8 cellular contexts compared by ENCODE assay signal in genomic region chr5:115841382-115842088, GRCh38. TPM values are rescaled to one million over a fixed set of nuclear protein-coding genes. Genes with fewer than 3 reads are reported as not detected.
DNase-seq lines count a peak whose midpoint lies in the region; ATAC-seq, FAIRE-seq and TF ChIP-seq lines count a peak whose summit lies in the region.

Gene AP3S1, plus strand, starts transcription at chr5:115841935. Its CDS starts 103 bp downstream, at chr5:115842038.
Gene ATG12, minus strand, starts transcription at chr5:115841565. Its CDS starts 13 bp downstream, at chr5:115841552.

- peak; percentile 86 to 93 for TF ChIP-seq POLR2A in HepG2 (IDR thresholded peaks at IDR 0.05; ENCODE audit: insufficient read depth in 1 of 2, low read depth in 2 of 2, low read length in 2 of 2)

- H3K4me1 ChIP-seq in HepG2 (ENCODE audit: insufficient read depth, low read length), result peaks cover 50% of the 10 kb centered on the region

- ATAC-seq in CD4-positive, alpha-beta T cell (ENCODE audit: poor library complexity), result peak; percentile 89
- ATAC-seq in GM19452 (IDR thresholded peaks at IDR 0.05; ENCODE audit: unreplicated experiment) (peak; percentile 84), HG03575 (IDR thresholded peaks at IDR 0.05; ENCODE audit: extremely low read depth, insufficient number of reproducible peaks, low FRiP score, unreplicated experiment) (peak; percentile 58), HepG2 (peak; percentile 85)

- H4K20me1 ChIP-seq in HepG2 (ENCODE audit: insufficient read depth, low read length), result peaks cover 13% of the 10 kb centered on the region

- no peak for FAIRE-seq in HepG2 (lab: Jason Lieb, UNC)

- H2AFZ ChIP-seq in HepG2 (ENCODE audit: low read length), result peak within 1 kb of the TSS; percentile 100

- no peaks in the 10 kb centered on the region for H3K9me3 ChIP-seq in CD4-positive, alpha-beta T cell (ENCODE audit: control insufficient read depth, low read length)
- H3K9me3 ChIP-seq in HepG2 (ENCODE audit: low read length), result no peaks in the 10 kb centered on the region

- in situ Hi-C loops in HepG2 (cut with HindIII; ENCODE audit: extremely low pct_ligation_motif_present, low pct_unique_long_range_greater_than_20kb), result loop anchor here (25.0 kb wide), 1 partner anchor 221 kb away; no protein-coding TSS in a partner anchor

- POLR2A ChIA-PET in CD4-positive, alpha-beta T cell (lab: Charles Lee), result interaction anchor here (0.7 to 2.7 kb wide), 9 partner anchors 14 to 545 kb away, joined by 3 to 16 read pairs (median 6); partner anchors contain the start of genes CCDC112, COMMD10, FEM1C and TMED7
- POLR2A ChIA-PET in HepG2 (lab: Yijun Ruan, JAX), result no interaction called here

- H3K4me2 ChIP-seq in HepG2 (ENCODE audit: low read depth, low read length), result peak within 1 kb of the TSS; percentile 97

- peaks cover 31% of the 10 kb centered on the region for H3K36me3 Mint-ChIP-seq in CD4-positive, alpha-beta T cell (ENCODE audit: low read depth)

- H3K4me1 Mint-ChIP-seq in CD4-positive, alpha-beta T cell (ENCODE audit: low read depth), result peaks cover 76% of the 10 kb centered on the region

- H3K9me3 Mint-ChIP-seq in CD4-positive, alpha-beta T cell, result no peaks in the 10 kb centered on the region

- H3K9ac ChIP-seq in HepG2 (ENCODE audit: insufficient read depth, low read depth, low read length), result peak within 1 kb of the TSS; percentile 94

- no peak for TF ChIP-seq CTCF in CD4-positive, alpha-beta T cell (IDR thresholded peaks at IDR 0.05)
- TF ChIP-seq CTCF in HepG2 (CRISPR knock-in tag; IDR thresholded peaks at IDR 0.05), result 0 out of 2 replicates have a peak, but pooled peaks have one; percentile 10

- H3K79me2 ChIP-seq in HepG2 (ENCODE audit: insufficient read depth, low read length), result peaks cover 83% of the 10 kb centered on the region

- H3K4me3 Mint-ChIP-seq in CD4-positive, alpha-beta T cell, result peak within 1 kb of the TSS; percentile 99

- intact Hi-C loops in CD4-positive, alpha-beta T cell (cut with DNase I, micrococcal nuclease), result loop anchor here (2.0 to 10.0 kb wide), 7 partner anchors 215 to 674 kb away; partner anchors contain the start of genes FEM1C (in 2 of the 2), CCDC112 (in 1 of the 2), TMED7 (in 1 of the 2) and TRIM36 (in 1 of the 2)
- intact Hi-C loops in HepG2 (cut with micrococcal nuclease; ENCODE audit: unreplicated experiment), result loop anchor here (5.0 kb wide), 2 partner anchors 246 to 299 kb away; partner anchors contain the start of genes COMMD10 and FEM1C

- no peaks in the 10 kb centered on the region for H3K27me3 Mint-ChIP-seq in CD4-positive, alpha-beta T cell

- DNase-seq in CD4-positive, alpha-beta T cell, result peak; percentile 79 to 90 (median 87)
- DNase-seq in NCI-H82 (lab: John Stamatoyannopoulos, UW) (peak; percentile 91), dermis blood vessel endothelial cell (peak; percentile 95), HepG2 (ENCODE audit: low spot score) (peak; percentile 88)
- DNase-seq in activated CD4-positive, alpha-beta T cell treated with anti-CD3 and anti-CD28 coated beads, Interleukin-2, amount 50 U/mL, for 48 hours, result peak; percentile 89 to 90
- peak; percentile 82 to 85 for DNase-seq in stimulated activated CD4-positive, alpha-beta T cell treated with anti-CD3 and anti-CD28 coated beads, Interleukin-2, amount 100 ng/mL, for 48 hours

- CTCF ChIA-PET in CD4-positive, alpha-beta T cell (lab: Charles Lee), result interaction anchor here (0.6 kb wide), 1 partner anchor 230 kb away, joined by 3 read pairs; no protein-coding TSS in a partner anchor
- CTCF ChIA-PET in HepG2 (lab: Yijun Ruan, JAX; ENCODE audit: low intra/inter-chr PET ratio, low total read pairs), result no interaction called here

- 26% methylated on average over 38 of the region's 65 CpGs for WGBS in HepG2 (ENCODE audit: low lambda C conversion rate)

- peak; percentile 17; the same call in 1 of the 2 replicates for TF ChIP-seq RAD21 in HepG2 (CRISPR knock-in tag; IDR thresholded peaks at IDR 0.05)

- no peaks in the 10 kb centered on the region for H3K27me3 ChIP-seq in CD4-positive, alpha-beta T cell (ENCODE audit: control insufficient read depth, insufficient read depth, low read length)
- H3K27me3 ChIP-seq in HepG2 (ENCODE audit: control insufficient read depth in 1 of 2, insufficient read depth in 2 of 2, low read length in 2 of 2), result no peaks in the 10 kb centered on the region; a peak in 1 of 5 replicates

- BruUV-seq in HepG2 (replicated peaks; lab: Mats Ljungman, UMichigan), result TSS peak; percentile 58

- H3K27ac Mint-ChIP-seq in CD4-positive, alpha-beta T cell, result peak within 1 kb of the TSS; percentile 97

- H3K36me3 ChIP-seq in HepG2 (replicated peaks in 1 of 2; ENCODE audit: control insufficient read depth in 1 of 2, insufficient read depth in 2 of 2, low read length in 2 of 2), result peaks cover 0 to 11% of the 10 kb centered on the region in 2 experiments; a peak in 2 of 5 replicates

- H3K27ac ChIP-seq in CD4-positive, alpha-beta T cell (ENCODE audit: low read depth, low read length), result peak within 1 kb of the TSS; percentile 85
- peak within 1 kb of the TSS; percentile 99 for H3K27ac ChIP-seq in HepG2 (ENCODE audit: extremely low read length, insufficient read depth, low read length)

- peak within 1 kb of the TSS; percentile 77 to 98 (median 91) for H3K4me3 ChIP-seq in HepG2 (replicated peaks in 1 of 3; ENCODE audit: insufficient read depth in 1 of 3, low read depth in 2 of 3, low read length in 3 of 3)

- TF ChIP-seq EP300 in HepG2 (IDR thresholded peaks at IDR 0.05; ENCODE audit: low read depth in 2 of 2, low read length in 2 of 2), result no peak
- TF ChIP-seq EP300 in HepG2 (CRISPR knock-in tag; IDR thresholded peaks at IDR 0.05; ENCODE audit: borderline replicate concordance), result peak; percentile 77

RNA-seq across cellular contexts. Expression of gene AP3S1, which starts in this region (rescaled TPM):
- 10 to 100 TPM; 33.2 to 33.6 TPM for total RNA-seq in CD4-positive, alpha-beta T cell
- 63.6 and 78.6 TPM in 2 replicates for total RNA-seq in dermis blood vessel endothelial cell
- total RNA-seq in HepG2 (2016; rRNA removed; fragmentation: Illumina TruSeq; extraction: Trizol), result 85.9 and 88.8 TPM in 2 replicates
- total RNA-seq in HepG2 (2016; cell fraction: cytosol; rRNA removed; fragmentation: Illumina TruSeq; extraction: Trizol; ENCODE audit: low read depth), result 243 and 253 TPM in 2 replicates
- 77.4 and 86.8 TPM in 2 replicates for total RNA-seq in HepG2 (2016; cell fraction: insoluble cytoplasmic fraction; rRNA removed; fragmentation: Illumina TruSeq; extraction: Trizol)
- 236 and 253 TPM in 2 replicates for total RNA-seq in HepG2 (2016; cell fraction: membrane; rRNA removed; fragmentation: Illumina TruSeq; extraction: Trizol)
- total RNA-seq in HepG2 (2016; cell fraction: nucleus; rRNA removed; fragmentation: Illumina TruSeq; extraction: Trizol), result 40.7 and 54.3 TPM in 2 replicates
- polyA plus RNA-seq in HepG2 (2011; rRNA removed), result 28.5 and 50.5 TPM in 2 replicates
- polyA plus RNA-seq in HepG2 (2011; cell fraction: cytosol; rRNA removed), result 18.5 and 27.6 TPM in 2 replicates
- polyA plus RNA-seq in HepG2 (2011; cell fraction: nucleus; rRNA removed), result 5.6 and 9.3 TPM in 2 replicates
- polyA plus RNA-seq in HepG2 (2012), result 78.2 and 104 TPM in 2 replicates
- polyA plus RNA-seq in HepG2 (2016; cell fraction: cytosol; fragmentation: Illumina TruSeq; extraction: Trizol; ENCODE audit: low read depth), result 547 and 588 TPM in 2 replicates
- 158 and 163 TPM in 2 replicates for polyA plus RNA-seq in HepG2 (2016; cell fraction: insoluble cytoplasmic fraction; fragmentation: Illumina TruSeq; extraction: Trizol; ENCODE audit: low read depth)
- 408 and 423 TPM in 2 replicates for polyA plus RNA-seq in HepG2 (2016; cell fraction: membrane; fragmentation: Illumina TruSeq; extraction: Trizol; ENCODE audit: low read depth)
- 74.1 and 89.2 TPM in 2 replicates for polyA plus RNA-seq in HepG2 (2016; cell fraction: nucleus; fragmentation: Illumina TruSeq; extraction: Trizol; ENCODE audit: insufficient read depth, low read depth)
- polyA minus RNA-seq in HepG2 (2011; rRNA and poly(A)+ RNA removed; ENCODE audit: low replicate concordance), result 2.1 and 7.3 TPM in 2 replicates
- polyA minus RNA-seq in HepG2 (2011; cell fraction: cytosol; rRNA and poly(A)+ RNA removed), result 22.5 and 27.5 TPM in 2 replicates
- polyA minus RNA-seq in HepG2 (2011; cell fraction: nucleus; rRNA and poly(A)+ RNA removed), result 39.5 and 46.4 TPM in 2 replicates

RNA-seq across cellular contexts. Expression of gene ATG12, which starts in this region (rescaled TPM):
- 10 to 100 TPM; 61.0 to 62.2 TPM for total RNA-seq in CD4-positive, alpha-beta T cell
- total RNA-seq in dermis blood vessel endothelial cell (49.9 and 55.3 TPM in 2 replicates), HepG2 (2016; rRNA removed; fragmentation: Illumina TruSeq; extraction: Trizol) (45.1 and 46.4 TPM in 2 replicates)
- 9.0 and 9.2 TPM in 2 replicates for total RNA-seq in HepG2 (2016; cell fraction: cytosol; rRNA removed; fragmentation: Illumina TruSeq; extraction: Trizol; ENCODE audit: low read depth)
- total RNA-seq in HepG2 (2016; cell fraction: insoluble cytoplasmic fraction; rRNA removed; fragmentation: Illumina TruSeq; extraction: Trizol), result 45.8 and 56.5 TPM in 2 replicates
- 19.9 and 23.9 TPM in 2 replicates for total RNA-seq in HepG2 (2016; cell fraction: membrane; rRNA removed; fragmentation: Illumina TruSeq; extraction: Trizol)
- 50.0 and 53.8 TPM in 2 replicates for total RNA-seq in HepG2 (2016; cell fraction: nucleus; rRNA removed; fragmentation: Illumina TruSeq; extraction: Trizol)
- 46.5 and 58.1 TPM in 2 replicates for polyA plus RNA-seq in HepG2 (2011; rRNA removed)
- polyA plus RNA-seq in HepG2 (2011; cell fraction: cytosol; rRNA removed), result 17.7 and 25.4 TPM in 2 replicates
- 29.3 and 43.5 TPM in 2 replicates for polyA plus RNA-seq in HepG2 (2011; cell fraction: nucleus; rRNA removed)
- 45.7 and 46.0 TPM in 2 replicates for polyA plus RNA-seq in HepG2 (2012)
- polyA plus RNA-seq in HepG2 (2016; cell fraction: cytosol; fragmentation: Illumina TruSeq; extraction: Trizol; ENCODE audit: low read depth), result 10.3 and 10.8 TPM in 2 replicates
- 51.5 and 54.3 TPM in 2 replicates for polyA plus RNA-seq in HepG2 (2016; cell fraction: insoluble cytoplasmic fraction; fragmentation: Illumina TruSeq; extraction: Trizol; ENCODE audit: low read depth)
- polyA plus RNA-seq in HepG2 (2016; cell fraction: membrane; fragmentation: Illumina TruSeq; extraction: Trizol; ENCODE audit: low read depth), result 17.9 and 19.4 TPM in 2 replicates
- 50.9 and 51.2 TPM in 2 replicates for polyA plus RNA-seq in HepG2 (2016; cell fraction: nucleus; fragmentation: Illumina TruSeq; extraction: Trizol; ENCODE audit: insufficient read depth, low read depth)
- 17.9 and 33.0 TPM in 2 replicates for polyA minus RNA-seq in HepG2 (2011; rRNA and poly(A)+ RNA removed; ENCODE audit: low replicate concordance)
- 17.3 and 18.1 TPM in 2 replicates for polyA minus RNA-seq in HepG2 (2011; cell fraction: cytosol; rRNA and poly(A)+ RNA removed)
- 153 and 155 TPM in 2 replicates for polyA minus RNA-seq in HepG2 (2011; cell fraction: nucleus; rRNA and poly(A)+ RNA removed)

Comparison
In these comparisons a context has a peak if more than half of its experiments do, and no peak if none do; other contexts are left out.
1. Peak in every context shown above with its lines: DNase-seq, ATAC-seq, H3K4me3 ChIP-seq and H3K27ac ChIP-seq.